26 cellular contexts compared by ENCODE assay signal in genomic region chr5:168359820-168360460, GRCh38.
DNase-seq lines count a peak whose midpoint lies in the region; ATAC-seq, FAIRE-seq and TF ChIP-seq lines count a peak whose summit lies in the region.
"Had no signal": no experiment of that assay in that cellular context is flagged by ENCODE, and none has a peak within 500 bp of the region (broad histone marks: within the 10 kb centered on the region; RNA-seq: fewer than 3 reads in every experiment).

No MANE protein-coding gene starts in this region.

- H3K27ac ChIP-seq in A549 (no peak overlapping the region; a peak in 1 of 6 replicates), GM23338 (ENCODE audit: low read depth) (no peak overlapping the region), K562 (ENCODE audit: extremely low read depth, low read depth, low read length) (no peak overlapping the region), keratinocyte (ENCODE audit: control insufficient read depth, insufficient read depth, low read length) (no peak overlapping the region)
- H3K27ac ChIP-seq: adrenal gland, brain microvascular endothelial cell, SJSA1, tibial artery had no signal

- H3K9me3 ChIP-seq in A549 = no peaks in the 10 kb centered on the region
- H3K9me3 ChIP-seq in K562 (replicated peaks; ENCODE audit: control insufficient read depth, insufficient read depth, low read depth, low read length) = no peaks in the 10 kb centered on the region
- no peaks in the 10 kb centered on the region for H3K9me3 ChIP-seq in keratinocyte (ENCODE audit: control insufficient read depth, low read depth, low read length)
- H3K9me3 ChIP-seq: adrenal gland, SJSA1, tibial artery had no signal

- TF ChIP-seq RAD21 in A549 (conservative IDR thresholded peaks at IDR 0.05 in 1 of 2, IDR thresholded peaks at IDR 0.05 in 1 of 2) (no peak), K562 (CRISPR knock-in tag; conservative IDR thresholded peaks at IDR 0.05 in 1 of 2, IDR thresholded peaks at IDR 0.05 in 1 of 2) (no peak)

- H3K4me1 ChIP-seq in A549 (peaks cover 77% of the 10 kb centered on the region), GM23338 (ENCODE audit: insufficient read depth) (peaks cover 21% of the 10 kb centered on the region; the same call in 1 of the 2 replicates), K562 (replicated peaks in 1 of 2; ENCODE audit: control insufficient read depth in 2 of 2, insufficient read depth in 2 of 2, low read length in 2 of 2) (no peaks in the 10 kb centered on the region), keratinocyte (ENCODE audit: control insufficient read depth, extremely low read depth, insufficient read depth, low read length) (peaks cover 39% of the 10 kb centered on the region)
- H3K4me1 ChIP-seq: adrenal gland had no signal

- POLR2A ChIA-PET in A549 (lab: Yijun Ruan, JAX) = no interaction called here
- POLR2A ChIA-PET in K562 (lab: Yijun Ruan, JAX) = no interaction called here

- CTCF ChIA-PET in A549 (lab: Yijun Ruan, JAX) = interaction anchor here (0.8 to 4.0 kb wide), 5 partner anchors 16 to 91 kb away, joined by 3 to 16 read pairs (median 6); partner anchors contain the start of gene WWC1
- CTCF ChIA-PET in K562 (lab: Yijun Ruan, JAX; ENCODE audit: low intra/inter-chr PET ratio) = no interaction called here

- H3K4me2 ChIP-seq in A549 = no peak overlapping the region
- no peak overlapping the region for H3K4me2 ChIP-seq in GM23338
- H3K4me2 ChIP-seq in K562 (ENCODE audit: insufficient read depth, low read length) = no peak overlapping the region
- peak overlapping the region; percentile 27 for H3K4me2 ChIP-seq in keratinocyte (ENCODE audit: control insufficient read depth, extremely low read depth, insufficient read depth, low read depth, low read length)

- intact Hi-C loops in K562 (cut with micrococcal nuclease) = no loop called here

- WGBS in A549 (ENCODE audit: missing lambda C conversion rate) = 90% methylated on average over 2 of the region's 2 CpGs
- 0% methylated on average over 2 of the region's 2 CpGs for WGBS in K562 (ENCODE audit: insufficient coverage, low coverage, missing lambda C conversion rate)

- H3K9me1 ChIP-seq in K562 (ENCODE audit: control insufficient read depth, insufficient read depth, low read length) (no peaks in the 10 kb centered on the region), keratinocyte (ENCODE audit: control insufficient read depth, extremely low read depth, insufficient read depth, low read length) (peaks cover 4% of the 10 kb centered on the region)

- H3K4me3 Mint-ChIP-seq in GM23338 = no peak overlapping the region
- H3K4me3 Mint-ChIP-seq: activated CD4-positive, alpha-beta T cell treated with anti-CD3 and anti-CD28 coated beads for 36 hours; CD14-positive monocyte; stimulated activated naive CD8-positive, alpha-beta T cell treated with anti-CD3 and anti-CD28 coated beads, Interleukin-15, amount 100 ng/mL, for 72 hours had no signal

- H3F3A ChIP-seq in GM23338 (replicated peaks; ENCODE audit: low read depth) = no peaks in the 10 kb centered on the region

- no peak for DNase-seq in A549 (ENCODE audit: low read depth in 1 of 2, low spot score in 1 of 2)
- DNase-seq in GM23338 (ENCODE audit: low spot score) = peak; percentile 47
- DNase-seq in K562 (ENCODE audit: extremely low read depth in 1 of 4, low spot score in 3 of 4) = no peak
- peak; percentile 44 for DNase-seq in keratinocyte (ENCODE audit: low read depth, low spot score)
- no peak for DNase-seq in NCI-H2081 treated with DMSO at 0.1 percent for 48 hours (lab: John Stamatoyannopoulos, UW)
- no peak for DNase-seq in NCI-H2171 treated with DMSO at 0.1 percent for 48 hours (lab: John Stamatoyannopoulos, UW)
- no peak for DNase-seq in activated CD4-positive, alpha-beta T cell treated with anti-CD3 and anti-CD28 coated beads for 4 hours
- DNase-seq: activated CD4-positive, alpha-beta T cell treated with anti-CD3 and anti-CD28 coated beads for 36 hours; activated naive CD4-positive, alpha-beta T cell treated with Interleukin-2 at 50 U/mL for 16 hours; activated T-cell treated with anti-CD3 and anti-CD28 coated beads, Interleukin-2, amount 50 U/mL, for 48 hours; adrenal gland; brain microvascular endothelial cell; effector memory CD4-positive, alpha-beta T cell; GDM1; GOT3; kidney; NCI-H1105; NCI-H1930; NCI-H510A treated with DMSO at 0.1 percent for 48 hours; stimulated activated naive CD8-positive, alpha-beta T cell treated with anti-CD3 and anti-CD28 coated beads, Interleukin-15, amount 100 ng/mL, for 72 hours had no signal

- no peak overlapping the region for H3K27ac Mint-ChIP-seq in GM23338
- H3K27ac Mint-ChIP-seq: activated CD4-positive, alpha-beta T cell treated with anti-CD3 and anti-CD28 coated beads for 36 hours; stimulated activated naive CD8-positive, alpha-beta T cell treated with anti-CD3 and anti-CD28 coated beads, Interleukin-15, amount 100 ng/mL, for 72 hours had no signal

- H3K9me2 ChIP-seq in GM23338 (ENCODE audit: insufficient read depth) = peaks cover 4% of the 10 kb centered on the region; the same call in 1 of the 2 replicates

- no peaks in the 10 kb centered on the region for H3K36me3 ChIP-seq in GM23338 (ENCODE audit: insufficient read depth)
- H3K36me3 ChIP-seq in K562 (ENCODE audit: control insufficient read depth, insufficient read depth, low read length) = no peaks in the 10 kb centered on the region
- no peaks in the 10 kb centered on the region for H3K36me3 ChIP-seq in keratinocyte (ENCODE audit: control insufficient read depth in 2 of 2, extremely low read depth in 1 of 2, insufficient read depth in 2 of 2, low read length in 2 of 2)
- H3K36me3 ChIP-seq: adrenal gland, brain microvascular endothelial cell, SJSA1, tibial artery had no signal

- H3K79me2 ChIP-seq in GM23338 (replicated peaks; ENCODE audit: insufficient read depth) = peaks cover 61% of the 10 kb centered on the region
- no peaks in the 10 kb centered on the region for H3K79me2 ChIP-seq in K562 (ENCODE audit: control insufficient read depth, insufficient read depth, low read length)
- H3K79me2 ChIP-seq in keratinocyte (ENCODE audit: control insufficient read depth, insufficient read depth, low read length) = peaks cover 52% of the 10 kb centered on the region

- in situ Hi-C loops in K562 (cut with MboI) = no loop called here

- no peak for TF ChIP-seq CTCF in A549 (IDR thresholded peaks at IDR 0.05)
- no peak for TF ChIP-seq CTCF in GM23338 (conservative IDR thresholded peaks at IDR 0.05; ENCODE audit: low read depth in 2 of 2)
- no peak for TF ChIP-seq CTCF in K562 (IDR thresholded peaks at IDR 0.05 in 2 of 3, conservative IDR thresholded peaks at IDR 0.05 in 1 of 3; ENCODE audit: insufficient read depth in 2 of 3, low read depth in 1 of 3, low read length in 3 of 3)
- no peak for TF ChIP-seq CTCF in keratinocyte (optimal IDR thresholded peaks at IDR 0.05 in 1 of 3, IDR thresholded peaks at IDR 0.05 in 1 of 3, conservative IDR thresholded peaks at IDR 0.05 in 1 of 3; ENCODE audit: extremely low read depth in 1 of 3, insufficient read depth in 2 of 3, low read length in 3 of 3)

- no peak overlapping the region for H2AFZ ChIP-seq in GM23338
- H2AFZ ChIP-seq in K562 (ENCODE audit: low read depth, low read length) = no peak overlapping the region
- H2AFZ ChIP-seq in keratinocyte (ENCODE audit: control insufficient read depth, low read length) = no peak overlapping the region

- no TSS peak for BruUV-seq in K562 (replicated peaks; lab: Mats Ljungman, UMichigan)

- H3K27me3 ChIP-seq in GM23338 (ENCODE audit: insufficient read depth) (no peaks in the 10 kb centered on the region), K562 (ENCODE audit: control insufficient read depth in 2 of 2, insufficient read depth in 2 of 2, low read length in 2 of 2) (peaks cover 2 to 33% of the 10 kb centered on the region in 2 experiments; a peak in 3 of 5 replicates), keratinocyte (ENCODE audit: control insufficient read depth, extremely low read depth, insufficient read depth, low read length) (no peaks in the 10 kb centered on the region)
- H3K27me3 ChIP-seq: adrenal gland, brain microvascular endothelial cell, SJSA1 had no signal

- H3K36me3 Mint-ChIP-seq in GM23338 (ENCODE audit: low read depth) = no peaks in the 10 kb centered on the region
- H3K36me3 Mint-ChIP-seq: CD14-positive monocyte had no signal

- TF ChIP-seq POLR2A in A549 (IDR thresholded peaks at IDR 0.05; ENCODE audit: low read length) (no peak), K562 (conservative IDR thresholded peaks at IDR 0.05) (no peak)

- H3K9ac ChIP-seq in K562 (ENCODE audit: insufficient read depth in 1 of 2, low read depth in 2 of 2, low read length in 2 of 2) (no peak overlapping the region), keratinocyte (ENCODE audit: control insufficient read depth, extremely low read depth, insufficient read depth, low read length) (no peak overlapping the region)

- FAIRE-seq in A549 (lab: Jason Lieb, UNC) (no peak), K562 (lab: Jason Lieb, UNC) (no peak), keratinocyte (lab: Jason Lieb, UNC) (peak; percentile 81)
- FAIRE-seq: colon, kidney had no signal

- H3K4me1 Mint-ChIP-seq in GM23338 = peaks cover 40% of the 10 kb centered on the region
- H3K4me1 Mint-ChIP-seq: activated CD4-positive, alpha-beta T cell treated with anti-CD3 and anti-CD28 coated beads for 36 hours; CD14-positive monocyte; stimulated activated naive CD8-positive, alpha-beta T cell treated with anti-CD3 and anti-CD28 coated beads, Interleukin-15, amount 100 ng/mL, for 72 hours had no signal

- peaks cover 3% of the 10 kb centered on the region for H3K27me3 Mint-ChIP-seq in GM23338 (ENCODE audit: insufficient read depth, low read depth, poor library complexity)

- dilution Hi-C loops in keratinocyte (cut with MboI; ENCODE audit: extremely low pct_ligation_motif_present, low sequenced_read_pairs) = no loop called here

- no peak overlapping the region for H3K4me3 ChIP-seq in A549
- no peak overlapping the region for H3K4me3 ChIP-seq in GM23338
- no peak overlapping the region for H3K4me3 ChIP-seq in K562
- no peak overlapping the region for H3K4me3 ChIP-seq in keratinocyte (ENCODE audit: control insufficient read depth in 2 of 3, extremely low read depth in 1 of 3, insufficient read depth in 2 of 3, low read depth in 1 of 3, low read length in 3 of 3)
- H3K4me3 ChIP-seq: adrenal gland, SJSA1, tibial artery had no signal

- peaks cover 38% of the 10 kb centered on the region for H4K20me1 ChIP-seq in GM23338 (replicated peaks; ENCODE audit: insufficient read depth)
- H4K20me1 ChIP-seq in K562 (replicated peaks; ENCODE audit: control insufficient read depth, insufficient read depth, low read length) = no peaks in the 10 kb centered on the region
- H4K20me1 ChIP-seq in keratinocyte (ENCODE audit: control insufficient read depth, extremely low read depth, insufficient read depth, low read length) = no peaks in the 10 kb centered on the region

- TF ChIP-seq EP300 in A549 (IDR thresholded peaks at IDR 0.05) (no peak), K562 (IDR thresholded peaks at IDR 0.05; ENCODE audit: low read length) (no peak)

- ATAC-seq in A549 = no peak
- ATAC-seq in GM23338 = no peak
- ATAC-seq in K562 = no peak
- no peak for ATAC-seq in GM21529 (IDR thresholded peaks at IDR 0.05; ENCODE audit: unreplicated experiment)
- ATAC-seq: activated CD4-positive, alpha-beta T cell treated with anti-CD3 and anti-CD28 coated beads for 36 hours; Panc1; stimulated activated naive CD8-positive, alpha-beta T cell treated with anti-CD3 and anti-CD28 coated beads, Interleukin-15, amount 100 ng/mL, for 72 hours had no signal

- H3K9me3 Mint-ChIP-seq in GM23338 = no peaks in the 10 kb centered on the region; the same call in 2 of the 3 replicates

TF ChIP-seq in K562, 482 proteins besides CTCF, POLR2A, EP300 and RAD21 (continues in another document):
- TF ChIP-seq BRD4 (IDR thresholded peaks at IDR 0.05) = no peak

Comparison
In these comparisons a context has a peak if more than half of its experiments do, and no peak if none do; other contexts are left out.
1. DNase-seq: peak in GM23338 (single experiment) and keratinocyte (single experiment); none in A549 (0 of 2), K562 (0 of 4), NCI-H2081 treated with DMSO at 0.1 percent for 48 hours (single experiment), NCI-H2171 treated with DMSO at 0.1 percent for 48 hours (single experiment) and activated CD4-positive, alpha-beta T cell treated with anti-CD3 and anti-CD28 coated beads for 4 hours (0 of 2).
2. Of the 35 proteins assayed by ChIP-seq in both K562 and A549: peak only in K562: none; only in A549: MAFK; in both: none; in neither: 34.